ENCODE assay signal across 8 cellular contexts in the genomic region with DNA sequence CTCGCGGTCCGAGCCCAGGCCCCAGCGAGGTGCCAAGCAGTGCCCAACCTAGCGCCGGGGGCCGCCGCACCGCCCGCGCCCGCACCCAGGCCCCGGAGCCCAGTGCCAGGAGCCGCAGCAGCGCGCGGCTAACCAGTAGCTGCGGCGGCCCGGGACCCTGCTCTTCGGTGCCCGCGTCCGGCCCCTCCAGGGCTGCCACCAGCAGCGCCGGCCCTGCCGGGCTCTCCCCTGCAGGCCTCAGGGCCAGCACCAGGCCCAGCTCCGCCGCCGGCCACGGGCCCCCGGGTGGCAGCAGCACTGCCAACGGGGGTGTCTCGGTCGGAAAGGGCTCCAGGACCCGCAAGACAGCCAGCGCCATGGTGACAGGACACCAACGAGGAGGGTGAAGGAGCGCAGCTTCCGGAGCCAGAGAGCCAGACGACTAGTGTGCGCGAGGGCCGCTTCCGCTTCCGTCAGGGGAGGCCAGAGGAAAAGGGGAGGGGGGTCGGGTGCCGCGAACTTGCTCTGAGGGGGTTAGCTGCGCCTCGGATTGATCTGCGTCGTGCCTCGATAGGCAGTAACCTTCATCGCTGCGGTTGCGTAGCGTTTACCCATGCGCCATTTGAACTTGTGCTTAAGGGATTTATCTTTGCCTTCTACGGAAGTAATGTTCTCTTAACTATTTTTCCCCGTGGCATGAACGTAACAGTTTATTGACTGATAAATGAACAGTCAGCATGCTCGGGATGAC. TPM values are rescaled to one million over a fixed set of nuclear protein-coding genes. Genes with fewer than 3 reads are reported as not detected.
DNase-seq lines count a peak whose midpoint lies in the region; ATAC-seq, FAIRE-seq and TF ChIP-seq lines count a peak whose summit lies in the region.

A gene with protein sequence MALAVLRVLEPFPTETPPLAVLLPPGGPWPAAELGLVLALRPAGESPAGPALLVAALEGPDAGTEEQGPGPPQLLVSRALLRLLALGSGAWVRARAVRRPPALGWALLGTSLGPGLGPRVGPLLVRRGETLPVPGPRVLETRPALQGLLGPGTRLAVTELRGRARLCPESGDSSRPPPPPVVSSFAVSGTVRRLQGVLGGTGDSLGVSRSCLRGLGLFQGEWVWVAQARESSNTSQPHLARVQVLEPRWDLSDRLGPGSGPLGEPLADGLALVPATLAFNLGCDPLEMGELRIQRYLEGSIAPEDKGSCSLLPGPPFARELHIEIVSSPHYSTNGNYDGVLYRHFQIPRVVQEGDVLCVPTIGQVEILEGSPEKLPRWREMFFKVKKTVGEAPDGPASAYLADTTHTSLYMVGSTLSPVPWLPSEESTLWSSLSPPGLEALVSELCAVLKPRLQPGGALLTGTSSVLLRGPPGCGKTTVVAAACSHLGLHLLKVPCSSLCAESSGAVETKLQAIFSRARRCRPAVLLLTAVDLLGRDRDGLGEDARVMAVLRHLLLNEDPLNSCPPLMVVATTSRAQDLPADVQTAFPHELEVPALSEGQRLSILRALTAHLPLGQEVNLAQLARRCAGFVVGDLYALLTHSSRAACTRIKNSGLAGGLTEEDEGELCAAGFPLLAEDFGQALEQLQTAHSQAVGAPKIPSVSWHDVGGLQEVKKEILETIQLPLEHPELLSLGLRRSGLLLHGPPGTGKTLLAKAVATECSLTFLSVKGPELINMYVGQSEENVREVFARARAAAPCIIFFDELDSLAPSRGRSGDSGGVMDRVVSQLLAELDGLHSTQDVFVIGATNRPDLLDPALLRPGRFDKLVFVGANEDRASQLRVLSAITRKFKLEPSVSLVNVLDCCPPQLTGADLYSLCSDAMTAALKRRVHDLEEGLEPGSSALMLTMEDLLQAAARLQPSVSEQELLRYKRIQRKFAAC (minus strand): TSS at position 389 of the 730 bp plus-strand sequence. CDS start 31 bp downstream, at position 358.

- peak within 1 kb of the TSS; percentile 95 for H3K27ac Mint-ChIP-seq in activated CD4-positive, alpha-beta T cell treated with anti-CD3 and anti-CD28 coated beads for 36 hours

- peak within 1 kb of the TSS; percentile 82 for H3K4me3 ChIP-seq in choroid plexus epithelial cell (ENCODE audit: low read depth, low read length)

- H3K4me3 Mint-ChIP-seq in activated CD4-positive, alpha-beta T cell treated with anti-CD3 and anti-CD28 coated beads for 36 hours, result peak within 1 kb of the TSS; percentile 89

- peaks cover 45% of the 10 kb centered on the region for H3K4me1 Mint-ChIP-seq in activated CD4-positive, alpha-beta T cell treated with anti-CD3 and anti-CD28 coated beads for 36 hours

- CTCF ChIA-PET in activated CD4-positive, alpha-beta T cell treated with anti-CD3 and anti-CD28 coated beads for 36 hours (lab: Charles Lee), result interaction anchor here (0.6 to 1.8 kb wide), 8 partner anchors 8 to 415 kb away, joined by 3 to 5 read pairs (median 4); a partner anchor contains a TSS

- peaks cover 20% of the 10 kb centered on the region for H3K36me3 Mint-ChIP-seq in activated CD4-positive, alpha-beta T cell treated with anti-CD3 and anti-CD28 coated beads for 36 hours (ENCODE audit: low read depth)

- H3K27me3 Mint-ChIP-seq in activated CD4-positive, alpha-beta T cell treated with anti-CD3 and anti-CD28 coated beads for 36 hours, result no peaks in the 10 kb centered on the region

- POLR2A ChIA-PET in activated CD4-positive, alpha-beta T cell treated with anti-CD3 and anti-CD28 coated beads for 36 hours (lab: Charles Lee), result interaction anchor here (0.6 to 2.2 kb wide), 8 partner anchors 24 to 1023 kb away, joined by 3 to 15 read pairs (median 4); a partner anchor contains a TSS

- peak; percentile 75 for ATAC-seq in HG03442 (IDR thresholded peaks at IDR 0.05; ENCODE audit: unreplicated experiment)
- peak; percentile 95 for ATAC-seq in activated CD4-positive, alpha-beta T cell treated with anti-CD3 and anti-CD28 coated beads for 36 hours

- FAIRE-seq in GM19239 (lab: Jason Lieb, UNC), result peak; percentile 94

- DNase-seq in AG20443 (ENCODE audit: low spot score) (peak; percentile 91), GM19239 (ENCODE audit: insufficient read length, low spot score) (peak; percentile 96), NCI-H510A treated with DMSO at 0.1 percent for 48 hours (lab: John Stamatoyannopoulos, UW) (peak; percentile 98), choroid plexus epithelial cell (ENCODE audit: low read depth) (peak; percentile 62), kidney tubule cell (ENCODE audit: low spot score) (peak; percentile 87)
- DNase-seq in activated CD4-positive, alpha-beta T cell treated with anti-CD3 and anti-CD28 coated beads for 36 hours, result peak; percentile 98
- peak; percentile 84 to 89 for DNase-seq in stimulated activated CD4-positive, alpha-beta T cell treated with anti-CD3 and anti-CD28 coated beads, Interleukin-1b, Interleukin-23, amount 100 ng/mL, for 4 hours (ENCODE audit: low read depth in 2 of 2)

- no peak for TF ChIP-seq CTCF in choroid plexus epithelial cell (conservative IDR thresholded peaks at IDR 0.05; ENCODE audit: low read depth, low read length)

- H3K9me3 Mint-ChIP-seq in activated CD4-positive, alpha-beta T cell treated with anti-CD3 and anti-CD28 coated beads for 36 hours (ENCODE audit: low read depth), result no peaks in the 10 kb centered on the region

- intact Hi-C loops in activated CD4-positive, alpha-beta T cell treated with anti-CD3 and anti-CD28 coated beads for 36 hours (cut with DNase I, micrococcal nuclease), result loop anchor here (1.0 to 10.0 kb wide), 13 partner anchors 34 to 448 kb away; a partner anchor contains a TSS

RNA-seq across cellular contexts. Expression of the gene that starts here (rescaled TPM):
- total RNA-seq in activated CD4-positive, alpha-beta T cell treated with anti-CD3 and anti-CD28 coated beads for 36 hours, result 10 to 100 TPM; 10.7 to 14.6 TPM

Comparison
In these comparisons a context has a peak if more than half of its experiments do, and no peak if none do; other contexts are left out.
1. Peak in every context shown above with its lines: DNase-seq, ATAC-seq and H3K4me3 ChIP-seq.